Comparison of ENCODE assay signal across 8 cellular contexts in genomic region chr5:176658007-176658599, GRCh38. TPM values are rescaled to one million over a fixed set of nuclear protein-coding genes. Genes with fewer than 3 reads are reported as not detected.
A peak's percentile ranks its signal among the peaks of the same experiment; 100 is the strongest.
DNase-seq lines count a peak whose midpoint lies in the region; ATAC-seq, FAIRE-seq and TF ChIP-seq lines count a peak whose summit lies in the region.

No MANE protein-coding gene starts in this region.

- H3K9me3 ChIP-seq in H1 (ENCODE audit: insufficient read depth in 2 of 2, low read depth in 1 of 2, low read length in 1 of 2): no peaks in the 10 kb centered on the region

- no peak overlapping the region for H3K14ac ChIP-seq in H1 (ENCODE audit: insufficient read length)

- DNase-seq in NCI-H526 (lab: John Stamatoyannopoulos, UW) (peak; percentile 19 to 71), NCI-H526 treated with DMSO at 0.1 percent for 48 hours (lab: John Stamatoyannopoulos, UW) (no peak), NCI-H774 (lab: John Stamatoyannopoulos, UW) (peak; percentile 17), H1 (ENCODE audit: low read depth in 1 of 2, low spot score in 2 of 2) (peak; percentile 54 to 83), middle frontal gyrus (ENCODE audit: extremely low spot score, low spot score) (peak; percentile 66)
- DNase-seq in activated CD8-positive, alpha-beta memory T cell treated with anti-CD3 and anti-CD28 coated beads, Interleukin-2, amount 10 ng/mL, durations not matched to agents 7 days and 5 days: peak; percentile 74

- H3K23ac ChIP-seq in H1 (ENCODE audit: insufficient read length): no peak overlapping the region

- H2AK5ac ChIP-seq in H1 (ENCODE audit: low read depth, low read length): no peak overlapping the region

- H3K4me1 ChIP-seq in H1 (replicated peaks in 1 of 4; ENCODE audit: control insufficient read depth in 3 of 4, insufficient read depth in 4 of 4, low read length in 3 of 4): peaks cover 0 to 3% (median 2%) of the 10 kb centered on the region in 4 experiments; a peak in 4 of 7 replicates

- no peak overlapping the region for H4K8ac ChIP-seq in H1 (ENCODE audit: extremely low read depth, insufficient read depth, low read length)

- H2AFZ ChIP-seq in H1 (ENCODE audit: low read length): no peak overlapping the region

- CTCF ChIA-PET in activated CD8-positive, alpha-beta memory T cell treated with anti-CD3 and anti-CD28 coated beads, Interleukin-2, amount 10 ng/mL, durations not matched to agents 7 days and 5 days (lab: Charles Lee): interaction anchor here (0.6 to 5.5 kb wide), 21 partner anchors 10 to 454 kb away, joined by 3 to 124 read pairs (median 4); partner anchors contain the start of genes HK3 and TSPAN17
- CTCF ChIA-PET in H1 (lab: Charles Lee; ENCODE audit: partially characterized antibody): interaction anchor here (0.5 to 35.1 kb wide), 51 partner anchors 8 to 1327 kb away, joined by 3 to 859 read pairs (median 5); partner anchors contain the start of genes EIF4E1B, SNCB and TSPAN17

- no peaks in the 10 kb centered on the region for H3K27me3 ChIP-seq in H1 (replicated peaks in 1 of 4; ENCODE audit: control insufficient read depth in 3 of 4, extremely low read depth in 1 of 4, insufficient read depth in 3 of 4, low read length in 3 of 4)

- no peak overlapping the region for H2BK120ac ChIP-seq in H1 (replicated peaks; ENCODE audit: low read depth, low read length)

- peaks cover 7% of the 10 kb centered on the region for H3K36me3 Mint-ChIP-seq in activated CD8-positive, alpha-beta memory T cell treated with anti-CD3 and anti-CD28 coated beads, Interleukin-2, amount 10 ng/mL, durations not matched to agents 7 days and 5 days
- H3K36me3 Mint-ChIP-seq in stimulated activated memory B cell treated with anti-CD40 and anti-IgM and Interleukin-4, amounts not matched to agents 10 μg/mL and 1 μg/mL and 100 μg/mL, for 72 hours: peaks cover 9% of the 10 kb centered on the region

- POLR2A ChIA-PET in H1 (lab: Charles Lee; ENCODE audit: partially characterized antibody): interaction anchor here (0.8 to 1.4 kb wide), 3 partner anchors 30 to 360 kb away, joined by 3 read pairs; no protein-coding TSS in a partner anchor

- H3K27ac Mint-ChIP-seq in activated CD8-positive, alpha-beta memory T cell treated with anti-CD3 and anti-CD28 coated beads, Interleukin-2, amount 10 ng/mL, durations not matched to agents 7 days and 5 days: no peak overlapping the region
- H3K27ac Mint-ChIP-seq in stimulated activated memory B cell treated with anti-CD40 and anti-IgM and Interleukin-4, amounts not matched to agents 10 μg/mL and 1 μg/mL and 100 μg/mL, for 72 hours: no peak overlapping the region

- H3K9ac ChIP-seq in H1 (replicated peaks in 1 of 4; ENCODE audit: extremely low read depth in 1 of 4, low read depth in 3 of 4, low read length in 3 of 4): no peak overlapping the region

- peaks cover 36% of the 10 kb centered on the region for H3K4me1 Mint-ChIP-seq in activated CD8-positive, alpha-beta memory T cell treated with anti-CD3 and anti-CD28 coated beads, Interleukin-2, amount 10 ng/mL, durations not matched to agents 7 days and 5 days
- H3K4me1 Mint-ChIP-seq in stimulated activated memory B cell treated with anti-CD40 and anti-IgM and Interleukin-4, amounts not matched to agents 10 μg/mL and 1 μg/mL and 100 μg/mL, for 72 hours: peaks cover 47% of the 10 kb centered on the region

- no peak overlapping the region for H2BK12ac ChIP-seq in H1 (ENCODE audit: low read depth, low read length)

- TF ChIP-seq POLR2A in H1 (IDR thresholded peaks at IDR 0.05; ENCODE audit: control extremely low read depth in 1 of 2, low read depth in 2 of 2, low read length in 2 of 2): no peak

- H3K4me3 ChIP-seq in H1 (ENCODE audit: extremely low read depth in 1 of 4, insufficient read depth in 2 of 4, low read depth in 3 of 4, low read length in 4 of 4): no peak overlapping the region

- H3K4me3 Mint-ChIP-seq in activated CD8-positive, alpha-beta memory T cell treated with anti-CD3 and anti-CD28 coated beads, Interleukin-2, amount 10 ng/mL, durations not matched to agents 7 days and 5 days: no peak overlapping the region
- no peak overlapping the region for H3K4me3 Mint-ChIP-seq in stimulated activated memory B cell treated with anti-CD40 and anti-IgM and Interleukin-4, amounts not matched to agents 10 μg/mL and 1 μg/mL and 100 μg/mL, for 72 hours

- peak in 2 of 3 experiments; percentile 91 to 96; a peak in 3 of 4 replicates for TF ChIP-seq CTCF in H1 (IDR thresholded peaks at IDR 0.05; ENCODE audit: control extremely low read depth in 1 of 3, insufficient read depth in 1 of 3, low read depth in 1 of 3, low read length in 3 of 3)

- TF ChIP-seq RAD21 in H1 (IDR thresholded peaks at IDR 0.05 in 1 of 2, conservative IDR thresholded peaks at IDR 0.05 in 1 of 2; ENCODE audit: low read depth in 2 of 2, low read length in 2 of 2): peak; percentile 93 to 96

- H3K4me2 ChIP-seq in H1 (ENCODE audit: insufficient read depth in 1 of 2, low read depth in 2 of 2, low read length in 2 of 2): no peak overlapping the region

- no peaks in the 10 kb centered on the region for H3K79me1 ChIP-seq in H1 (ENCODE audit: low read depth, low read length)

- no peaks in the 10 kb centered on the region for H3K27me3 Mint-ChIP-seq in activated CD8-positive, alpha-beta memory T cell treated with anti-CD3 and anti-CD28 coated beads, Interleukin-2, amount 10 ng/mL, durations not matched to agents 7 days and 5 days
- H3K27me3 Mint-ChIP-seq in stimulated activated memory B cell treated with anti-CD40 and anti-IgM and Interleukin-4, amounts not matched to agents 10 μg/mL and 1 μg/mL and 100 μg/mL, for 72 hours: peaks cover 11% of the 10 kb centered on the region

- ATAC-seq in HG03139 (IDR thresholded peaks at IDR 0.05; ENCODE audit: unreplicated experiment): peak; percentile 43
- ATAC-seq in activated CD8-positive, alpha-beta memory T cell treated with anti-CD3 and anti-CD28 coated beads, Interleukin-2, amount 10 ng/mL, durations not matched to agents 7 days and 5 days: peak; percentile 77
- peak; percentile 68 for ATAC-seq in stimulated activated memory B cell treated with anti-CD40 and anti-IgM and Interleukin-4, amounts not matched to agents 10 μg/mL and 1 μg/mL and 100 μg/mL, for 72 hours

- H2BK5ac ChIP-seq in H1 (ENCODE audit: low read depth, low read length): no peak overlapping the region

- peak overlapping the region; percentile 38 for H3K4ac ChIP-seq in H1 (replicated peaks; ENCODE audit: insufficient read length, low read depth, low read length)

- H3K79me2 ChIP-seq in H1 (ENCODE audit: control insufficient read depth in 1 of 2, insufficient read depth in 2 of 2, low read length in 2 of 2): no peaks in the 10 kb centered on the region

- H2BK15ac ChIP-seq in H1 (ENCODE audit: low read length): peak overlapping the region; percentile 92

- no peak overlapping the region for H3K18ac ChIP-seq in H1 (ENCODE audit: extremely low read depth, low read length)

- no peaks in the 10 kb centered on the region for H3K9me3 Mint-ChIP-seq in activated CD8-positive, alpha-beta memory T cell treated with anti-CD3 and anti-CD28 coated beads, Interleukin-2, amount 10 ng/mL, durations not matched to agents 7 days and 5 days (ENCODE audit: low read depth)
- no peaks in the 10 kb centered on the region for H3K9me3 Mint-ChIP-seq in stimulated activated memory B cell treated with anti-CD40 and anti-IgM and Interleukin-4, amounts not matched to agents 10 μg/mL and 1 μg/mL and 100 μg/mL, for 72 hours

- peak; percentile 69 for FAIRE-seq in H1 (lab: Jason Lieb, UNC)

- no peak overlapping the region for H4K91ac ChIP-seq in H1 (replicated peaks; ENCODE audit: insufficient read length, low read length)

- no peak for TF ChIP-seq EP300 in H1 (IDR thresholded peaks at IDR 0.05; ENCODE audit: borderline replicate concordance in 1 of 2, low read depth in 2 of 2, low read length in 2 of 2)

- H4K5ac ChIP-seq in H1 (ENCODE audit: insufficient read length, low read depth, low read length): no peak overlapping the region

- peaks cover 0 to 7% of the 10 kb centered on the region in 2 experiments for H4K20me1 ChIP-seq in H1 (replicated peaks in 1 of 2; ENCODE audit: control insufficient read depth in 1 of 2, insufficient read depth in 2 of 2, low read length in 2 of 2)

- no peak overlapping the region for H3K56ac ChIP-seq in H1 (replicated peaks; ENCODE audit: insufficient read length, low read depth, low read length)

- no peak overlapping the region for H3K27ac ChIP-seq in H1 (ENCODE audit: low read depth, low read length)

- peaks cover 4% of the 10 kb centered on the region; the same call in 1 of the 2 replicates for H3K23me2 ChIP-seq in H1 (ENCODE audit: low read depth, low read length)

- 59% methylated on average over 14 of the region's 14 CpGs; no CpG with 5 or more reads in 1 of the 2 experiments for WGBS in H1 (ENCODE audit: extremely low coverage in 1 of 2, insufficient coverage in 1 of 2, insufficient read length in 1 of 2, insufficient replicate concordance in 2 of 2, low coverage in 1 of 2, low lambda C conversion rate in 2 of 2, missing lambda C conversion rate in 1 of 2), 2 experiments

- no peak overlapping the region for H2BK20ac ChIP-seq in H1 (ENCODE audit: low read length)

- peaks cover 0 to 6% (median 0%) of the 10 kb centered on the region in 4 experiments; a peak in 3 of 8 replicates for H3K36me3 ChIP-seq in H1 (ENCODE audit: control insufficient read depth in 2 of 4, insufficient read depth in 4 of 4, low read length in 3 of 4)

RNA-seq across cellular contexts. Expression of gene TSPAN17, which starts 10.8 kb away (rescaled TPM):
- total RNA-seq in activated CD8-positive, alpha-beta memory T cell treated with anti-CD3 and anti-CD28 coated beads, Interleukin-2, amount 10 ng/mL, durations not matched to agents 7 days and 5 days: 10 to 100 TPM; 31.5 to 39.2 TPM
- 53.7 and 54.7 TPM in 2 replicates for total RNA-seq in H1 (2021; fragmentation: NEBNext Ultra II Directional; extraction: Animal tissue kit (Norgen Biotek cat#: 25700))
- 41.5 and 54.8 TPM in 2 replicates for polyA plus RNA-seq in H1 (2011; rRNA removed)
- polyA plus RNA-seq in H1 (2011; cell fraction: cytosol; rRNA removed): 55.9 TPM
- polyA plus RNA-seq in H1 (2011; cell fraction: nucleus; rRNA removed): 75.9 TPM
- polyA plus RNA-seq in H1 (2012, experiment 1 of 2): 34.3 to 51.2 TPM (median 49.7 TPM) in 4 replicates
- 65.9 TPM for polyA plus RNA-seq in H1 (2012, experiment 2 of 2)
- polyA plus RNA-seq in H1 (2013, experiment 1 of 2): 29.8 TPM
- 33.1 TPM for polyA plus RNA-seq in H1 (2013, experiment 2 of 2)
- 50.7 and 74.4 TPM in 2 replicates for polyA minus RNA-seq in H1 (2011; rRNA and poly(A)+ RNA removed)
- polyA minus RNA-seq in H1 (2011; cell fraction: cytosol; rRNA and poly(A)+ RNA removed): 32.1 TPM
- polyA minus RNA-seq in H1 (2011; cell fraction: nucleus; rRNA and poly(A)+ RNA removed): 29.1 TPM

RNA-seq across cellular contexts. Expression of gene EIF4E1B, which starts 27.6 kb away (rescaled TPM):
- not detected for total RNA-seq in activated CD8-positive, alpha-beta memory T cell treated with anti-CD3 and anti-CD28 coated beads, Interleukin-2, amount 10 ng/mL, durations not matched to agents 7 days and 5 days
- total RNA-seq in H1 (2021; fragmentation: NEBNext Ultra II Directional; extraction: Animal tissue kit (Norgen Biotek cat#: 25700)): 0.63 and 0.97 TPM in 2 replicates
- 1.3 and 1.9 TPM in 2 replicates for polyA plus RNA-seq in H1 (2011; rRNA removed)
- 3.3 TPM for polyA plus RNA-seq in H1 (2011; cell fraction: cytosol; rRNA removed)
- polyA plus RNA-seq in H1 (2011; cell fraction: nucleus; rRNA removed): 4.1 TPM
- polyA plus RNA-seq in H1 (2012, experiment 1 of 2): 2.1 to 3.5 TPM (median 2.7 TPM) in 4 replicates
- polyA plus RNA-seq in H1 (2012, experiment 2 of 2): 1.1 TPM
- 0.53 TPM for polyA plus RNA-seq in H1 (2013, experiment 1 of 2)
- 0.77 TPM for polyA plus RNA-seq in H1 (2013, experiment 2 of 2)
- polyA minus RNA-seq in H1 (2011; rRNA and poly(A)+ RNA removed): 0.54 and 0.80 TPM in 2 replicates
- not detected for polyA minus RNA-seq in H1 (2011; cell fraction: cytosol; rRNA and poly(A)+ RNA removed)
- 1.00 TPM for polyA minus RNA-seq in H1 (2011; cell fraction: nucleus; rRNA and poly(A)+ RNA removed)

RNA-seq across cellular contexts. Expression of gene SNCB, which starts 27.8 kb away (rescaled TPM):
- not detected for total RNA-seq in activated CD8-positive, alpha-beta memory T cell treated with anti-CD3 and anti-CD28 coated beads, Interleukin-2, amount 10 ng/mL, durations not matched to agents 7 days and 5 days
- total RNA-seq in H1 (2021; fragmentation: NEBNext Ultra II Directional; extraction: Animal tissue kit (Norgen Biotek cat#: 25700)): 5.9 and 6.9 TPM in 2 replicates
- 4.2 and 8.9 TPM in 2 replicates for polyA plus RNA-seq in H1 (2011; rRNA removed)
- polyA plus RNA-seq in H1 (2011; cell fraction: cytosol; rRNA removed): 5.6 TPM
- 4.7 TPM for polyA plus RNA-seq in H1 (2011; cell fraction: nucleus; rRNA removed)
- polyA plus RNA-seq in H1 (2012, experiment 1 of 2): 4.3 to 7.8 TPM (median 6.9 TPM) in 4 replicates
- polyA plus RNA-seq in H1 (2012, experiment 2 of 2): 8.0 TPM
- 6.2 TPM for polyA plus RNA-seq in H1 (2013, experiment 1 of 2)
- 5.8 TPM for polyA plus RNA-seq in H1 (2013, experiment 2 of 2)
- 0.41 and 0.54 TPM in 2 replicates for polyA minus RNA-seq in H1 (2011; rRNA and poly(A)+ RNA removed)
- 3.1 TPM for polyA minus RNA-seq in H1 (2011; cell fraction: cytosol; rRNA and poly(A)+ RNA removed)
- polyA minus RNA-seq in H1 (2011; cell fraction: nucleus; rRNA and poly(A)+ RNA removed): 2.5 TPM

RNA-seq across cellular contexts. Expression of gene GPRIN1, which starts 48.1 kb away (rescaled TPM):
- total RNA-seq in activated CD8-positive, alpha-beta memory T cell treated with anti-CD3 and anti-CD28 coated beads, Interleukin-2, amount 10 ng/mL, durations not matched to agents 7 days and 5 days: 1 to 10 TPM; 2.5 to 3.4 TPM
- total RNA-seq in H1 (2021; fragmentation: NEBNext Ultra II Directional; extraction: Animal tissue kit (Norgen Biotek cat#: 25700)): 12.0 and 12.8 TPM in 2 replicates
- 3.3 TPM in 2 replicates for polyA plus RNA-seq in H1 (2011; rRNA removed)
- 3.3 TPM for polyA plus RNA-seq in H1 (2011; cell fraction: cytosol; rRNA removed)
- polyA plus RNA-seq in H1 (2011; cell fraction: nucleus; rRNA removed): 4.2 TPM
- 7.7 to 10.1 TPM (median 8.3 TPM) in 4 replicates for polyA plus RNA-seq in H1 (2012, experiment 1 of 2)
- 9.6 TPM for polyA plus RNA-seq in H1 (2012, experiment 2 of 2)
- polyA plus RNA-seq in H1 (2013, experiment 1 of 2): 8.3 TPM
- 8.3 TPM for polyA plus RNA-seq in H1 (2013, experiment 2 of 2)
- polyA minus RNA-seq in H1 (2011; rRNA and poly(A)+ RNA removed): 3.9 and 5.1 TPM in 2 replicates
- 6.2 TPM for polyA minus RNA-seq in H1 (2011; cell fraction: cytosol; rRNA and poly(A)+ RNA removed)
- 5.3 TPM for polyA minus RNA-seq in H1 (2011; cell fraction: nucleus; rRNA and poly(A)+ RNA removed)
